Comparison of ENCODE assay signal across 9 cellular contexts in the genomic region with DNA sequence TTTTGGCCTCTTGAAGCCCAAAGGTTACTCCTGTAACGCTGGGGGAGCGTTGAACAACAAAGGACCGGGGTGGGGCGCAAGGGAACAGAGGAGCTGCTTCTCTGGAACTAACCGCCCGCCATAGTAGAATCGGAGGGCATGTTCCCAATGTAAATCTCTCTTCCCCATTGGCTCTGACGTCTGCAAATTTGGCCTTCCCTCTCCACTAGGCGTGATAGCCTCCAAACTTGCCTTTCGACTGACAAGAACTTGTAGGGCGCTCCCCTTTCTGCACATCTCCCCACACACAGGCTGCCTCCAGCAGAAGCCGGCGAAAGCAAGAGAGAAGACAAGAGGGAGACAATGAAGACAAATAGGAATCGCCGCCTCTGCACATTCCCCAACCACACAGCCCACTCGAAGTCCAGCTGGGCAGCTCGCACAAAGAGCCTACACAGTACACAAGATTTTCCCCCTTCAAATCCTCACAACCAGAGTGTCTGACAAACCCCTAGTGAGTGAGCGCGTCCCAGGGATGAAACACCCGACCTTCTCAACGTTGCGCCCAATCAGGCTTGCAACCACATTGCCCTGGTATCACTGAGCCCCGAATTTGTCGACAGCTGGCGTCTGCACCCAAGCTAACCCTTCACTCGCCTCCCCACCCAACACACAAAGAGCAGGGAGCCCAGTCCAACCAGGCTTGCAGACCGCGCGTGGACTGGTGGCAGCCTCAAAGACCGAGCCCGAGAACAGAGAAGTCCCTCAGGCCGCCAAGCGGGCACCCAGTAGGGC. TPM values are rescaled to one million over a fixed set of nuclear protein-coding genes. Genes with fewer than 3 reads are reported as not detected.
DNase-seq lines count a peak whose midpoint lies in the region; ATAC-seq, FAIRE-seq and TF ChIP-seq lines count a peak whose summit lies in the region.
"Had no signal": no experiment of that assay in that cellular context is flagged by ENCODE, and none has a peak within 500 bp of the region (broad histone marks: within the 10 kb centered on the region; RNA-seq: fewer than 3 reads in every experiment).

No MANE protein-coding gene starts in this region.

- no TSS peak for BruUV-seq in OCI-LY7 (replicated peaks; lab: Mats Ljungman, UMichigan)

- intact Hi-C loops in OCI-LY7 (cut with micrococcal nuclease; ENCODE audit: unreplicated experiment), result loop anchor here (5.0 kb wide), 3 partner anchors 1115 to 1350 kb away; no protein-coding TSS in a partner anchor

- H3K4me1 ChIP-seq in mesodermal cell (ENCODE audit: control insufficient read depth, insufficient read depth, low read length, poor library complexity, severe bottlenecking) (peaks cover 4% of the 10 kb centered on the region), OCI-LY7 (ENCODE audit: insufficient read depth, low read length, poor library complexity, severe bottlenecking) (no peaks in the 10 kb centered on the region)

- POLR2A ChIA-PET in AG04449 (lab: Yijun Ruan, JAX), result interaction anchor here (0.7 to 2.1 kb wide), 3 partner anchors 307 to 1404 kb away, joined by 3 to 5 read pairs (median 5); no protein-coding TSS in a partner anchor
- POLR2A ChIA-PET in OCI-LY7 (lab: Charles Lee), result no interaction called here
- POLR2A ChIA-PET in RWPE1 (lab: Yijun Ruan, JAX; ENCODE audit: low non-redundant PET), result no interaction called here

- H3K79me2 ChIP-seq in OCI-LY7 (ENCODE audit: insufficient read depth, low read depth, low read length), result no peaks in the 10 kb centered on the region

- H3K4me1 Mint-ChIP-seq in chondrocyte (ENCODE audit: low read depth), result peaks cover 63% of the 10 kb centered on the region

- H3K4me2 ChIP-seq in OCI-LY7 (ENCODE audit: low read length), result no peak overlapping the region

- H3K36me3 ChIP-seq in mesodermal cell (ENCODE audit: control insufficient read depth, insufficient read depth, low read length) (no peaks in the 10 kb centered on the region), OCI-LY7 (ENCODE audit: insufficient read depth, low read length) (no peaks in the 10 kb centered on the region)

- CTCF ChIA-PET in AG04449 (lab: Yijun Ruan, JAX), result interaction anchor here (1.1 to 11.9 kb wide), 13 partner anchors 10 to 1475 kb away, joined by 3 to 328 read pairs (median 49); no protein-coding TSS in a partner anchor
- CTCF ChIA-PET in OCI-LY7 (lab: Charles Lee; ENCODE audit: unreplicated experiment), result no interaction called here
- CTCF ChIA-PET in RWPE1 (lab: Yijun Ruan, JAX), result interaction anchor here (0.7 to 0.8 kb wide), 2 partner anchors 799 to 1054 kb away, joined by 3 to 4 read pairs; no protein-coding TSS in a partner anchor

- H3K9me3 ChIP-seq in mesodermal cell (ENCODE audit: control insufficient read depth, low read length) (no peaks in the 10 kb centered on the region), OCI-LY7 (ENCODE audit: low read length) (no peaks in the 10 kb centered on the region)

- no peaks in the 10 kb centered on the region for H3K9me2 ChIP-seq in OCI-LY7 (ENCODE audit: insufficient read depth, low read length)

- peaks cover 20% of the 10 kb centered on the region for H3K36me3 Mint-ChIP-seq in chondrocyte (ENCODE audit: low read depth)

- no peak for TF ChIP-seq CTCF in AG04449 (IDR thresholded peaks at IDR 0.05; ENCODE audit: insufficient read depth, low read length, missing control alignments)
- TF ChIP-seq CTCF in HFF-Myc (IDR thresholded peaks at IDR 0.05; ENCODE audit: low read depth, low read length, missing control alignments), result no peak
- TF ChIP-seq CTCF in chondrocyte (IDR thresholded peaks at IDR 0.05), result no peak
- TF ChIP-seq CTCF in OCI-LY7 (conservative IDR thresholded peaks at IDR 0.05; ENCODE audit: low read length), result no peak
- TF ChIP-seq CTCF in RWPE1 (conservative IDR thresholded peaks at IDR 0.05; ENCODE audit: low read depth), result no peak

- H3K4me3 Mint-ChIP-seq in chondrocyte (ENCODE audit: unreplicated experiment), result peak overlapping the region; percentile 95

- H3K9me3 Mint-ChIP-seq in chondrocyte (ENCODE audit: low read depth), result no peaks in the 10 kb centered on the region

- WGBS in mesodermal cell (ENCODE audit: insufficient coverage in 2 of 2), 2 experiments, result 19 to 25% methylated on average over 27 to 29 of the region's 33 CpGs

- no peak for ATAC-seq in HG03342 (IDR thresholded peaks at IDR 0.05; ENCODE audit: unreplicated experiment)

- no peak overlapping the region for H2AFZ ChIP-seq in OCI-LY7 (ENCODE audit: low read length)

- DNase-seq in AG04449 (ENCODE audit: low read depth, low spot score), result no peak
- DNase-seq in HFF-Myc (ENCODE audit: extremely low read depth, low read depth), result no peak
- no peak for DNase-seq in chondrocyte (ENCODE audit: low spot score)
- DNase-seq in OCI-LY7 (ENCODE audit: low spot score), result no peak
- no peak for DNase-seq in RWPE1 (ENCODE audit: low spot score)
- DNase-seq in GM19239 (ENCODE audit: insufficient read length, low spot score), result no peak
- DNase-seq: GF-D8 had no signal

- no peaks in the 10 kb centered on the region for H4K20me1 ChIP-seq in OCI-LY7 (ENCODE audit: insufficient read depth, low read length)

- peak overlapping the region; percentile 99 for H3K27ac Mint-ChIP-seq in chondrocyte (ENCODE audit: unreplicated experiment)

- H3K27me3 Mint-ChIP-seq in chondrocyte (ENCODE audit: low read depth), result no peaks in the 10 kb centered on the region

- peak overlapping the region; percentile 100 for H3K4me3 ChIP-seq in AG04449 (ENCODE audit: low read depth, low read length)
- H3K4me3 ChIP-seq in HFF-Myc (replicated peaks; ENCODE audit: low read depth, low read length), result peak overlapping the region; percentile 86; the same call in 1 of the 2 replicates
- H3K4me3 ChIP-seq in mesodermal cell (ENCODE audit: extremely low read depth, insufficient read depth, low read length, poor library complexity, severe bottlenecking), result peak overlapping the region; percentile 10
- no peak overlapping the region for H3K4me3 ChIP-seq in OCI-LY7 (ENCODE audit: low read depth, low read length, poor library complexity, severe bottlenecking)

- FAIRE-seq in GM19239 (lab: Jason Lieb, UNC), result no peak

- no peak overlapping the region for H3K27ac ChIP-seq in mesodermal cell (ENCODE audit: low read depth, low read length, severe bottlenecking)
- H3K27ac ChIP-seq in OCI-LY7 (ENCODE audit: low read depth, low read length, poor library complexity, severe bottlenecking), result no peak overlapping the region
- no peak overlapping the region for H3K27ac ChIP-seq in RWPE1

RNA-seq across cellular contexts. Expression of gene COL12A1, which starts 1.5 kb away (rescaled TPM):
- total RNA-seq in chondrocyte (1,995 to 2,753 TPM (median 2,073 TPM) in 3 replicates), OCI-LY7 (2022) (not detected in 2 replicates)
- 23.2 TPM for polyA plus RNA-seq in mesodermal cell (2013, experiment 1 of 2)
- polyA plus RNA-seq in mesodermal cell (2013, experiment 2 of 2), result 15.9 TPM
- total RNA-seq in OCI-LY7 (2014; rRNA removed; shearing (Covaris generic)), result not detected in 2 replicates

RNA-seq across cellular contexts. Expression of gene COX7A2, which starts 36.2 kb away (rescaled TPM):
- total RNA-seq in chondrocyte, result 302 to 311 TPM (median 303 TPM) in 3 replicates
- polyA plus RNA-seq in mesodermal cell (2013, experiment 1 of 2), result 291 TPM
- 294 TPM for polyA plus RNA-seq in mesodermal cell (2013, experiment 2 of 2)
- 133 and 210 TPM in 2 replicates for total RNA-seq in OCI-LY7 (2014; rRNA removed; shearing (Covaris generic))
- 403 and 421 TPM in 2 replicates for total RNA-seq in OCI-LY7 (2022)

Comparison
In these comparisons a context has a peak if more than half of its experiments do, and no peak if none do; other contexts are left out.
1. RNA of gene COL12A1, which starts 1.5 kb away (total RNA-seq): 1,995 to 2,753 TPM in chondrocyte; not detected in OCI-LY7; every median in the first group is over 1,000 times any median in the second.